ENCODE assay signal across 1 cellular context in genomic region chr15:56871180-56871579, GRCh38.
TF ChIP-seq lines count a peak whose summit lies in the region.

No MANE protein-coding gene starts in this region.

TF ChIP-seq in H1, 55 proteins besides CTCF, POLR2A, EP300 and RAD21:
- TF ChIP-seq JUND (IDR thresholded peaks at IDR 0.05; ENCODE audit: low read length) (peak; percentile 62), GABPA (IDR thresholded peaks at IDR 0.05; ENCODE audit: borderline replicate concordance, insufficient read depth, low read length) (no peak)
